ENCODE assay signal across 8 cellular contexts in genomic region chr11:102453286-102453797, GRCh38. TPM values are rescaled to one million over a fixed set of nuclear protein-coding genes. Genes with fewer than 3 reads are reported as not detected.
DNase-seq lines count a peak whose midpoint lies in the region; ATAC-seq and TF ChIP-seq lines count a peak whose summit lies in the region.

No MANE protein-coding gene starts in this region.

- TF ChIP-seq POLR2A in breast epithelium (IDR thresholded peaks at IDR 0.05) (no peak), suprapubic skin (IDR thresholded peaks at IDR 0.05) (no peak)

- H3K4me1 ChIP-seq in ES-I3 (ENCODE audit: insufficient read depth, low read length) (peaks cover 27% of the 10 kb centered on the region), breast epithelium (peaks cover 0 to 12% of the 10 kb centered on the region in 2 donors), suprapubic skin (peaks cover 64% of the 10 kb centered on the region)

- 0% methylated on average over 8 of the region's 8 CpGs for WGBS in suprapubic skin

- intact Hi-C loops in breast epithelium (cut with DNase I; ENCODE audit: low total_unique reads): no loop called here

- H3K9ac ChIP-seq in ES-I3 (ENCODE audit: low read depth, low read length): peak overlapping the region; percentile 84

- DNase-seq in NCI-H146 (lab: John Stamatoyannopoulos, UW): peak; percentile 52
- peak in 1 of 2 donors; percentile 43 for DNase-seq in breast epithelium (ENCODE audit: low spot score in 2 of 2)
- DNase-seq in medulla oblongata (ENCODE audit: extremely low spot score): peak; percentile 66
- DNase-seq in suprapubic skin (ENCODE audit: low spot score in 2 of 2): no peak

- TF ChIP-seq CTCF in breast epithelium (IDR thresholded peaks at IDR 0.05) (no peak), suprapubic skin (IDR thresholded peaks at IDR 0.05) (no peak)

- no peaks in the 10 kb centered on the region for H3K36me3 ChIP-seq in ES-I3 (ENCODE audit: insufficient read depth, low read length)
- no peaks in the 10 kb centered on the region for H3K36me3 ChIP-seq in breast epithelium
- H3K36me3 ChIP-seq in suprapubic skin: no peaks in the 10 kb centered on the region

- H3K4me3 ChIP-seq in breast epithelium (peak overlapping the region; percentile 86 to 91 (median 90)), suprapubic skin (peak overlapping the region; percentile 91)

- TF ChIP-seq EP300 in suprapubic skin (IDR thresholded peaks at IDR 0.05): no peak

- H3K27ac ChIP-seq in breast epithelium: peak overlapping the region; percentile 93
- peak overlapping the region; percentile 97 for H3K27ac ChIP-seq in suprapubic skin

- no peaks in the 10 kb centered on the region for H3K9me3 ChIP-seq in ES-I3 (ENCODE audit: control insufficient read depth, insufficient read depth, low read length)
- H3K9me3 ChIP-seq in breast epithelium: no peaks in the 10 kb centered on the region
- H3K9me3 ChIP-seq in suprapubic skin: no peaks in the 10 kb centered on the region

- ATAC-seq in HG03442 (IDR thresholded peaks at IDR 0.05; ENCODE audit: unreplicated experiment) (no peak), GM21717 (IDR thresholded peaks at IDR 0.05; ENCODE audit: unreplicated experiment) (no peak), GM18519 (IDR thresholded peaks at IDR 0.05; ENCODE audit: low FRiP score, unreplicated experiment) (no peak)

- no peaks in the 10 kb centered on the region for H3K27me3 ChIP-seq in breast epithelium
- no peaks in the 10 kb centered on the region for H3K27me3 ChIP-seq in suprapubic skin

RNA-seq across cellular contexts. Expression of gene TMEM123, which starts 0.8 kb away (rescaled TPM):
- total RNA-seq in breast epithelium: 100 to 1,000 TPM in 2 of 3 donors, 10 to 100 TPM in 1; 74.6 to 307 (median 167) TPM
- total RNA-seq in suprapubic skin: 100 to 1,000 TPM; 161 to 212 (median 197) TPM

Comparison
In these comparisons a context has a peak if more than half of its experiments do, and no peak if none do; other contexts are left out.
1. DNase-seq: peak in NCI-H146 (single experiment) and medulla oblongata (single experiment); none in suprapubic skin (0 of 2).